25 cellular contexts compared by ENCODE assay signal in the genomic region with DNA sequence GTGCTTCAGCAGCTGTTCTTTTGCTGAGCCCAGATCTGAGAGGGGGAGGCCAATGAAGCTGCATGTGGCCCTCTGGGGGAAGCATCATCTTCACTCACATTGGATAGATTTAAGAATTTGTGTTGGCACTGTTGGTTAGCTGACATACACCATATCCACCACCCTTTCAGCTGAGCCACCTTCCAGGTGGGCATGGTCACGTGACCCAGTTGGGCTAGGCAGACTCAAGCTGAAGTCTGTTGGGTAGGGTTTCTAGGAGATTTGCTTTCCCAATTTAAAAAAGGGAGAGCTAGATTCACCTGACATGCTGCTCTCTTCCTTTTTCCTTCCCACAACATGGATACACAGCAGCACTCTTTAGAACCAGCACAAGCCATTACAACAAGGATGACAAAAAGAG.
"Had no signal": no experiment of that assay in that cellular context is flagged by ENCODE, and none has a peak within 500 bp of the region (broad histone marks: within the 10 kb centered on the region; RNA-seq: fewer than 3 reads in every experiment).

No MANE protein-coding gene starts in this region.

- DNase-seq: activated CD4-positive, CD25-positive, alpha-beta regulatory T cell; activated CD8-positive, alpha-beta memory T cell treated with anti-CD3 and anti-CD28 coated beads, Interleukin-2, amount 50 U/mL, for 4 hours; activated CD8-positive, alpha-beta T cell treated with anti-CD3 and anti-CD28 coated beads for 36 hours; activated gamma-delta T cell treated with Interleukin-2 at 50 U/mL for 16 hours; activated naive CD4-positive, alpha-beta T cell treated with anti-CD3 and anti-CD28 coated beads, Interleukin-2, amount 10 ng/mL, durations not matched to agents 7 days and 5 days; activated naive CD8-positive, alpha-beta T cell treated with anti-CD3 and anti-CD28 coated beads for 36 hours; activated T-cell treated with anti-CD3 and anti-CD28 coated beads, Interleukin-2, amount 50 U/mL, for 72 hours; brain microvascular endothelial cell; cerebellar nuclear complex; NCI-H1092 treated with DMSO at 0.1 percent for 48 hours; NCI-H1436; NCI-H1694 treated with DMSO at 0.1 percent for 48 hours; NCI-H2029 treated with DMSO at 0.1 percent for 48 hours; NCI-H345; NCI-H510A; NCI-H69; SIG-M5; T-cell; T-helper 2 cell; T1000 had no signal

- ATAC-seq: activated CD8-positive, alpha-beta T cell treated with anti-CD3 and anti-CD28 coated beads for 36 hours; activated T-cell treated with anti-CD3 and anti-CD28 coated beads, Interleukin-2, amount 50 U/mL, for 72 hours; T-cell had no signal

- H3K4me1 Mint-ChIP-seq: activated naive CD4-positive, alpha-beta T cell treated with anti-CD3 and anti-CD28 coated beads, Interleukin-2, amount 10 ng/mL, durations not matched to agents 7 days and 5 days had no signal

- H3K27me3 Mint-ChIP-seq: activated CD8-positive, alpha-beta T cell treated with anti-CD3 and anti-CD28 coated beads for 36 hours; activated naive CD4-positive, alpha-beta T cell treated with anti-CD3 and anti-CD28 coated beads, Interleukin-2, amount 10 ng/mL, durations not matched to agents 7 days and 5 days; activated naive CD8-positive, alpha-beta T cell treated with anti-CD3 and anti-CD28 coated beads for 36 hours; T-cell had no signal

- H3K27ac Mint-ChIP-seq: activated CD8-positive, alpha-beta T cell treated with anti-CD3 and anti-CD28 coated beads for 36 hours; activated naive CD4-positive, alpha-beta T cell treated with anti-CD3 and anti-CD28 coated beads, Interleukin-2, amount 10 ng/mL, durations not matched to agents 7 days and 5 days; activated naive CD8-positive, alpha-beta T cell treated with anti-CD3 and anti-CD28 coated beads for 36 hours; activated T-cell treated with anti-CD3 and anti-CD28 coated beads, Interleukin-2, amount 50 U/mL, for 72 hours; activated T-helper 2 cell treated with anti-CD3 and anti-CD28 coated beads, Interferon-gamma antibody, Interleukin-2, Interleukin-4, amounts not matched to agents 10 μg/mL and 5 μg/mL and 100 μg/mL, durations not matched to agents 14 hours and 24 hours and 36 hours; T-cell had no signal

- H3K9me3 Mint-ChIP-seq: activated CD8-positive, alpha-beta T cell treated with anti-CD3 and anti-CD28 coated beads for 36 hours; activated naive CD4-positive, alpha-beta T cell treated with anti-CD3 and anti-CD28 coated beads, Interleukin-2, amount 10 ng/mL, durations not matched to agents 7 days and 5 days; activated naive CD8-positive, alpha-beta T cell treated with anti-CD3 and anti-CD28 coated beads for 36 hours; activated T-cell treated with anti-CD3 and anti-CD28 coated beads, Interleukin-2, amount 50 U/mL, for 72 hours; activated T-helper 2 cell treated with anti-CD3 and anti-CD28 coated beads, Interferon-gamma antibody, Interleukin-2, Interleukin-4, amounts not matched to agents 10 μg/mL and 5 μg/mL and 100 μg/mL, durations not matched to agents 14 hours and 24 hours and 36 hours; T-cell had no signal

- H3K4me3 Mint-ChIP-seq: activated CD8-positive, alpha-beta T cell treated with anti-CD3 and anti-CD28 coated beads for 36 hours; activated naive CD4-positive, alpha-beta T cell treated with anti-CD3 and anti-CD28 coated beads, Interleukin-2, amount 10 ng/mL, durations not matched to agents 7 days and 5 days; activated naive CD8-positive, alpha-beta T cell treated with anti-CD3 and anti-CD28 coated beads for 36 hours; activated T-cell treated with anti-CD3 and anti-CD28 coated beads, Interleukin-2, amount 50 U/mL, for 72 hours; T-cell had no signal

- H3K4me3 ChIP-seq: cardiac muscle cell, SK-N-MC had no signal

- H3K27ac ChIP-seq: brain microvascular endothelial cell, cardiac muscle cell, SK-N-MC had no signal

- H3K36me3 ChIP-seq: brain microvascular endothelial cell, cardiac muscle cell had no signal

- FAIRE-seq: colon, TTC549 had no signal

- H3K27me3 ChIP-seq: brain microvascular endothelial cell, cardiac muscle cell had no signal
